ENCODE assay signal across 17 cellular contexts in genomic region chr10:31404640-31405039, GRCh38.
DNase-seq lines count a peak whose midpoint lies in the region; ATAC-seq, FAIRE-seq and TF ChIP-seq lines count a peak whose summit lies in the region.
"Had no signal": no experiment of that assay in that cellular context is flagged by ENCODE, and none has a peak within 500 bp of the region (broad histone marks: within the 10 kb centered on the region; RNA-seq: fewer than 3 reads in every experiment).

No MANE protein-coding gene starts in this region.

- DNase-seq in D721Med (ENCODE audit: insufficient read length, low spot score) (no peak), GM12878 (ENCODE audit: low read depth, low spot score) (no peak), left lobe of liver (ENCODE audit: low spot score) (no peak), cerebellum (ENCODE audit: low spot score) (no peak), Kasumi-1 (lab: John Stamatoyannopoulos, UW) (no peak)
- DNase-seq in activated CD8-positive, alpha-beta memory T cell treated with anti-CD3 and anti-CD28 coated beads, Interleukin-2, amount 10 ng/mL, durations not matched to agents 7 days and 5 days: no peak
- DNase-seq in stimulated activated CD4-positive, alpha-beta T cell treated with anti-CD3 and anti-CD28 coated beads, Interleukin-12 subunit alpha, Interleukin-12 subunit beta, amount 100 ng/mL, for 4 hours: no peak
- DNase-seq: activated CD4-positive, CD25-positive, alpha-beta regulatory T cell treated with anti-CD3 and anti-CD28 coated beads, Interleukin-2, amount 50 U/mL, for 72 hours; activated T-cell treated with anti-CD3 and anti-CD28 coated beads, Interleukin-2, amount 50 U/mL, for 4 hours; effector CD8-positive, alpha-beta T cell; NCI-H2227 treated with DMSO at 0.1 percent for 48 hours; substantia nigra had no signal

- H3K27ac ChIP-seq in GM12878 (ENCODE audit: control insufficient read depth, insufficient read depth): no peak overlapping the region
- H3K27ac ChIP-seq: ascending aorta, BLaER1, gastroesophageal sphincter had no signal

- intact Hi-C loops in GM12878 (cut with micrococcal nuclease; ENCODE audit: unreplicated experiment): no loop called here

- H3K4me1 ChIP-seq in GM12878 (ENCODE audit: control insufficient read depth, insufficient read depth, low read length): no peaks in the 10 kb centered on the region
- H3K4me1 ChIP-seq: BLaER1 had no signal

- FAIRE-seq in D721Med (lab: Jason Lieb, UNC): peak; percentile 35
- no peak for FAIRE-seq in GM12878 (lab: Jason Lieb, UNC)

- H3K4me3 ChIP-seq in GM12878: no peak overlapping the region
- H3K4me3 ChIP-seq: ascending aorta, BLaER1, gastroesophageal sphincter had no signal

- H3K9me3 Mint-ChIP-seq in activated CD8-positive, alpha-beta memory T cell treated with anti-CD3 and anti-CD28 coated beads, Interleukin-2, amount 10 ng/mL, durations not matched to agents 7 days and 5 days (ENCODE audit: low read depth): no peaks in the 10 kb centered on the region
- H3K9me3 Mint-ChIP-seq: activated T-cell treated with anti-CD3 and anti-CD28 coated beads, Interleukin-2, amount 50 U/mL, for 4 hours had no signal

- H3K36me3 Mint-ChIP-seq in activated CD8-positive, alpha-beta memory T cell treated with anti-CD3 and anti-CD28 coated beads, Interleukin-2, amount 10 ng/mL, durations not matched to agents 7 days and 5 days: peaks cover 25% of the 10 kb centered on the region

- no peak overlapping the region for H3K27ac Mint-ChIP-seq in activated CD8-positive, alpha-beta memory T cell treated with anti-CD3 and anti-CD28 coated beads, Interleukin-2, amount 10 ng/mL, durations not matched to agents 7 days and 5 days

- CTCF ChIA-PET in GM12878 (lab: Yijun Ruan, JAX): no interaction called here
- CTCF ChIA-PET in activated CD8-positive, alpha-beta memory T cell treated with anti-CD3 and anti-CD28 coated beads, Interleukin-2, amount 10 ng/mL, durations not matched to agents 7 days and 5 days (lab: Charles Lee): no interaction called here

- no peak overlapping the region for H3K4me3 Mint-ChIP-seq in activated CD8-positive, alpha-beta memory T cell treated with anti-CD3 and anti-CD28 coated beads, Interleukin-2, amount 10 ng/mL, durations not matched to agents 7 days and 5 days
- H3K4me3 Mint-ChIP-seq: activated T-cell treated with anti-CD3 and anti-CD28 coated beads, Interleukin-2, amount 50 U/mL, for 4 hours; neural crest cell had no signal

- no peaks in the 10 kb centered on the region for H4K20me1 ChIP-seq in GM12878 (ENCODE audit: control insufficient read depth, insufficient read depth)
- H4K20me1 ChIP-seq: BLaER1 had no signal

- no peak overlapping the region for H3K4me2 ChIP-seq in GM12878 (ENCODE audit: control insufficient read depth, insufficient read depth)
- H3K4me2 ChIP-seq: BLaER1 had no signal

- no TSS peak for BruUV-seq in GM12878 (replicated peaks; lab: Mats Ljungman, UMichigan)

- no peaks in the 10 kb centered on the region for H3K27me3 ChIP-seq in GM12878 (replicated peaks in 1 of 2; ENCODE audit: control insufficient read depth in 2 of 2, insufficient read depth in 2 of 2, low read length in 1 of 2)
- H3K27me3 ChIP-seq: ascending aorta, BLaER1, gastroesophageal sphincter had no signal

- RAD21 ChIA-PET in GM12878 (lab: Charles Lee; ENCODE audit: unreplicated experiment): interaction anchor here (0.6 kb wide), 1 partner anchor 1649 kb away, joined by 5 read pairs; no protein-coding TSS in a partner anchor

- H3K27me3 Mint-ChIP-seq in activated CD8-positive, alpha-beta memory T cell treated with anti-CD3 and anti-CD28 coated beads, Interleukin-2, amount 10 ng/mL, durations not matched to agents 7 days and 5 days: no peaks in the 10 kb centered on the region

- H2AFZ ChIP-seq in GM12878 (ENCODE audit: control insufficient read depth, low read depth, low read length): no peak overlapping the region

- no peak for TF ChIP-seq POLR2A in GM12878 (IDR thresholded peaks at IDR 0.05; ENCODE audit: low read depth, low read length)

- TF ChIP-seq EP300 in GM12878 (IDR thresholded peaks at IDR 0.05; ENCODE audit: borderline replicate concordance in 1 of 2, control insufficient read depth in 1 of 2, low read depth in 2 of 2, low read length in 2 of 2): no peak

- SMC1A ChIA-PET in GM12878 (lab: Charles Lee; ENCODE audit: uncharacterized antibody, unreplicated experiment): interaction anchor here (0.8 kb wide), 1 partner anchor 19 kb away, joined by 3 read pairs; no protein-coding TSS in a partner anchor

- peaks cover 8% of the 10 kb centered on the region for H3K4me1 Mint-ChIP-seq in activated CD8-positive, alpha-beta memory T cell treated with anti-CD3 and anti-CD28 coated beads, Interleukin-2, amount 10 ng/mL, durations not matched to agents 7 days and 5 days

- in situ Hi-C loops in GM12878 (cut with MboI): no loop called here

- no peak overlapping the region for H3K9ac ChIP-seq in GM12878 (ENCODE audit: control insufficient read depth, insufficient read depth, low read length)
- H3K9ac ChIP-seq: BLaER1 had no signal

- TF ChIP-seq CTCF in D721Med (IDR thresholded peaks at IDR 0.05; ENCODE audit: insufficient read depth, missing control alignments): no peak
- no peak for TF ChIP-seq CTCF in GM12878 (IDR thresholded peaks at IDR 0.05 in 2 of 3, conservative IDR thresholded peaks at IDR 0.05 in 1 of 3; ENCODE audit: control insufficient read depth in 2 of 3, extremely low read depth in 1 of 3, insufficient read depth in 1 of 3, low read depth in 3 of 3, low read length in 3 of 3)

- peaks cover 12% of the 10 kb centered on the region for H3K79me2 ChIP-seq in GM12878 (ENCODE audit: control insufficient read depth, insufficient read depth, low read length)

- peak; percentile 55 for ATAC-seq in HG02610 (IDR thresholded peaks at IDR 0.05; ENCODE audit: unreplicated experiment)
- ATAC-seq in GM12878: peak; percentile 86
- peak; percentile 83 for ATAC-seq in left lobe of liver
- ATAC-seq in activated CD8-positive, alpha-beta memory T cell treated with anti-CD3 and anti-CD28 coated beads, Interleukin-2, amount 10 ng/mL, durations not matched to agents 7 days and 5 days: no peak
- ATAC-seq: activated T-cell treated with anti-CD3 and anti-CD28 coated beads, Interleukin-2, amount 50 U/mL, for 4 hours; gastroesophageal sphincter had no signal

- no peaks in the 10 kb centered on the region for H3K36me3 ChIP-seq in GM12878 (ENCODE audit: control insufficient read depth in 2 of 2, insufficient read depth in 2 of 2, low read length in 1 of 2)
- H3K36me3 ChIP-seq: ascending aorta, BLaER1, gastroesophageal sphincter had no signal

- POLR2A ChIA-PET in GM12878 (lab: Charles Lee): no interaction called here

- no peak for TF ChIP-seq RAD21 in GM12878 (IDR thresholded peaks at IDR 0.05; ENCODE audit: insufficient read depth, low read depth, low read length)

- H3K9me3 ChIP-seq in GM12878 (replicated peaks; ENCODE audit: control insufficient read depth, insufficient read depth, low read length): no peaks in the 10 kb centered on the region
- H3K9me3 ChIP-seq: ascending aorta, gastroesophageal sphincter had no signal

TF ChIP-seq in GM12878, 131 proteins besides CTCF, POLR2A, EP300 and RAD21 (continues in another document):
- TF ChIP-seq EZH2 (IDR thresholded peaks at IDR 0.05; ENCODE audit: borderline replicate concordance, control insufficient read depth, low read depth, low read length): no peak
- TF ChIP-seq, protein P1, sequence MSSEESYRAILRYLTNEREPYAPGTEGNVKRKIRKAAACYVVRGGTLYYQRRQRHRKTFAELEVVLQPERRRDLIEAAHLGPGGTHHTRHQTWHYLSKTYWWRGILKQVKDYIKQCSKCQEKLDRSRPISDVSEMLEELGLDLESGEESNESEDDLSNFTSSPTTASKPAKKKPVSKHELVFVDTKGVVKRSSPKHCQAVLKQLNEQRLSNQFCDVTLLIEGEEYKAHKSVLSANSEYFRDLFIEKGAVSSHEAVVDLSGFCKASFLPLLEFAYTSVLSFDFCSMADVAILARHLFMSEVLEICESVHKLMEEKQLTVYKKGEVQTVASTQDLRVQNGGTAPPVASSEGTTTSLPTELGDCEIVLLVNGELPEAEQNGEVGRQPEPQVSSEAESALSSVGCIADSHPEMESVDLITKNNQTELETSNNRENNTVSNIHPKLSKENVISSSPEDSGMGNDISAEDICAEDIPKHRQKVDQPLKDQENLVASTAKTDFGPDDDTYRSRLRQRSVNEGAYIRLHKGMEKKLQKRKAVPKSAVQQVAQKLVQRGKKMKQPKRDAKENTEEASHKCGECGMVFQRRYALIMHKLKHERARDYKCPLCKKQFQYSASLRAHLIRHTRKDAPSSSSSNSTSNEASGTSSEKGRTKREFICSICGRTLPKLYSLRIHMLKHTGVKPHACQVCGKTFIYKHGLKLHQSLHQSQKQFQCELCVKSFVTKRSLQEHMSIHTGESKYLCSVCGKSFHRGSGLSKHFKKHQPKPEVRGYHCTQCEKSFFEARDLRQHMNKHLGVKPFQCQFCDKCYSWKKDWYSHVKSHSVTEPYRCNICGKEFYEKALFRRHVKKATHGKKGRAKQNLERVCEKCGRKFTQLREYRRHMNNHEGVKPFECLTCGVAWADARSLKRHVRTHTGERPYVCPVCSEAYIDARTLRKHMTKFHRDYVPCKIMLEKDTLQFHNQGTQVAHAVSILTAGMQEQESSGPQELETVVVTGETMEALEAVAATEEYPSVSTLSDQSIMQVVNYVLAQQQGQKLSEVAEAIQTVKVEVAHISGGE (CRISPR knock-in tag; IDR thresholded peaks at IDR 0.05): no peak
- TF ChIP-seq ATF2 (IDR thresholded peaks at IDR 0.05; ENCODE audit: low read length): no peak
- TF ChIP-seq ZNF384 (IDR thresholded peaks at IDR 0.05; ENCODE audit: borderline replicate concordance, low read depth, low read length): no peak
- TF ChIP-seq BACH1 (IDR thresholded peaks at IDR 0.05; ENCODE audit: borderline replicate concordance): no peak
